ENCODE assay signal across 6 cellular contexts in the genomic region with DNA sequence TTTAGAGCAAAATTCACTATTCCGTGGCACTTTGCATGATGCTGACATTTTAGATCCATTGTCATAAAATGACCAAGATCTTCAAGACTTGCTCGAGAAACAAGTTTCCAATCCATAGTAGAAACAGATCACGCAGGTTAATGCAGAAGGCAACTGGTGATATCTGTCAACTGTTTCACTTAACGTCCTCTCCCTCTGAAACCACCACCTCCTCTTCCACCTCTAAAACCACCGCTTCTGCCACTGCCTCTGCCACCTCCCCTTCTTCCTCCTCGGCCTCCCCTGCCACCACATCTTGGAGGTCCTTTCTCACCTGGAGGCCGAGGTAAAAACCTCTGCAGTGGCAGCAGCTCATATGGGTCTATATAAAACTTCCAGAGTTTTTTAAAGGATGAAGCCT.
"Had no signal": no experiment of that assay in that cellular context is flagged by ENCODE, and none has a peak within 500 bp of the region (broad histone marks: within the 10 kb centered on the region; RNA-seq: fewer than 3 reads in every experiment).

No MANE protein-coding gene starts in this region.

- ATAC-seq: HepG2 had no signal

- H3K4me1 Mint-ChIP-seq: IgD-negative memory B cell had no signal

- H3K27me3 Mint-ChIP-seq: IgD-negative memory B cell had no signal

- H3K36me3 Mint-ChIP-seq: IgD-negative memory B cell had no signal

- H3K27ac Mint-ChIP-seq: H9, IgD-negative memory B cell had no signal

- H3K9me3 Mint-ChIP-seq: H9, IgD-negative memory B cell had no signal

- H3K4me3 Mint-ChIP-seq: H9, IgD-negative memory B cell had no signal

- DNase-seq: GM23248, H9, HCEC 1CT, KBM-7 had no signal
